In genomic region chr10:86652361-86653202, GRCh38 we compare ENCODE assay signal across 14 cellular contexts. TPM values are rescaled to one million over a fixed set of nuclear protein-coding genes. Genes with fewer than 3 reads are reported as not detected.
DNase-seq lines count a peak whose midpoint lies in the region; ATAC-seq and TF ChIP-seq lines count a peak whose summit lies in the region.
"Had no signal": no experiment of that assay in that cellular context is flagged by ENCODE, and none has a peak within 500 bp of the region (broad histone marks: within the 10 kb centered on the region; RNA-seq: fewer than 3 reads in every experiment).

No MANE protein-coding gene starts in this region.

- DNase-seq in EL = peak; percentile 44
- peak; percentile 72 for DNase-seq in NCI-H1105 (lab: John Stamatoyannopoulos, UW)
- DNase-seq in Peyer's patch = peak in 2 of 3 donors; percentile 22 to 34
- peak; percentile 36 for DNase-seq in neural progenitor cell (ENCODE audit: low spot score)
- DNase-seq in MG63 = no peak
- no peak for DNase-seq in nephron progenitor cell
- DNase-seq: activated CD8-positive, alpha-beta memory T cell treated with anti-CD3 and anti-CD28 coated beads, Interleukin-2, amount 10 ng/mL, durations not matched to agents 7 days and 5 days; body of pancreas; DND-41; KBM-7 had no signal

- H3K27ac ChIP-seq in Peyer's patch = no peak overlapping the region
- no peak overlapping the region for H3K27ac ChIP-seq in neural progenitor cell
- H3K27ac ChIP-seq: body of pancreas, right lobe of liver had no signal

- no peaks in the 10 kb centered on the region for H3K36me3 Mint-ChIP-seq in neural progenitor cell
- no peaks in the 10 kb centered on the region for H3K36me3 Mint-ChIP-seq in nephron progenitor cell (ENCODE audit: low read depth)
- H3K36me3 Mint-ChIP-seq: activated CD8-positive, alpha-beta memory T cell treated with anti-CD3 and anti-CD28 coated beads, Interleukin-2, amount 10 ng/mL, durations not matched to agents 7 days and 5 days; mesothelial cell of epicardium had no signal

- H3K9me3 ChIP-seq in Peyer's patch (no peaks in the 10 kb centered on the region), neural progenitor cell (ENCODE audit: low read depth) (no peaks in the 10 kb centered on the region), MG63 (no peaks in the 10 kb centered on the region)
- H3K9me3 ChIP-seq: body of pancreas, right lobe of liver had no signal

- H3F3A ChIP-seq in neural progenitor cell (ENCODE audit: low read depth) = no peaks in the 10 kb centered on the region

- no peak overlapping the region for H3K4me3 Mint-ChIP-seq in neural progenitor cell
- H3K4me3 Mint-ChIP-seq in nephron progenitor cell = no peak overlapping the region
- H3K4me3 Mint-ChIP-seq: activated CD8-positive, alpha-beta memory T cell treated with anti-CD3 and anti-CD28 coated beads, Interleukin-2, amount 10 ng/mL, durations not matched to agents 7 days and 5 days; mesothelial cell of epicardium; T-helper 2 cell treated with Interferon-gamma antibody and Interleukin-4, amounts not matched to agents 5 μg/mL and 100 μg/mL, for 36 hours had no signal

- H3K9me3 Mint-ChIP-seq in neural progenitor cell (peaks cover 4% of the 10 kb centered on the region), nephron progenitor cell (no peaks in the 10 kb centered on the region)
- H3K9me3 Mint-ChIP-seq: mesothelial cell of epicardium; T-helper 2 cell treated with Interferon-gamma antibody and Interleukin-4, amounts not matched to agents 5 μg/mL and 100 μg/mL, for 36 hours had no signal

- H3K4me2 ChIP-seq in neural progenitor cell = peak overlapping the region; percentile 12

- H3K27me3 ChIP-seq in Peyer's patch = no peaks in the 10 kb centered on the region
- H3K27me3 ChIP-seq in neural progenitor cell = no peaks in the 10 kb centered on the region
- H3K27me3 ChIP-seq in MG63 = no peaks in the 10 kb centered on the region
- H3K27me3 ChIP-seq: body of pancreas, right lobe of liver had no signal

- H4K20me1 ChIP-seq in neural progenitor cell (ENCODE audit: low read depth) = no peaks in the 10 kb centered on the region

- no peak for TF ChIP-seq POLR2A in Peyer's patch (IDR thresholded peaks at IDR 0.05)

- no peak for ATAC-seq in GM21390 (IDR thresholded peaks at IDR 0.05; ENCODE audit: unreplicated experiment)
- ATAC-seq: activated CD8-positive, alpha-beta memory T cell treated with anti-CD3 and anti-CD28 coated beads, Interleukin-2, amount 10 ng/mL, durations not matched to agents 7 days and 5 days; body of pancreas; right lobe of liver had no signal

- H3K27me3 Mint-ChIP-seq in neural progenitor cell (ENCODE audit: insufficient read depth, low read depth) = peaks cover 7% of the 10 kb centered on the region
- H3K27me3 Mint-ChIP-seq in nephron progenitor cell (ENCODE audit: low read depth, poor library complexity) = peaks cover 30% of the 10 kb centered on the region
- H3K27me3 Mint-ChIP-seq: activated CD8-positive, alpha-beta memory T cell treated with anti-CD3 and anti-CD28 coated beads, Interleukin-2, amount 10 ng/mL, durations not matched to agents 7 days and 5 days had no signal

- H3K4me1 Mint-ChIP-seq in neural progenitor cell (peaks cover 14% of the 10 kb centered on the region), nephron progenitor cell (peaks cover 42% of the 10 kb centered on the region)
- H3K4me1 Mint-ChIP-seq: activated CD8-positive, alpha-beta memory T cell treated with anti-CD3 and anti-CD28 coated beads, Interleukin-2, amount 10 ng/mL, durations not matched to agents 7 days and 5 days had no signal

- H3K4me3 ChIP-seq in Peyer's patch (no peak overlapping the region), neural progenitor cell (no peak overlapping the region), MG63 (no peak overlapping the region)
- H3K4me3 ChIP-seq: body of pancreas, right lobe of liver had no signal

- H3K9ac ChIP-seq in neural progenitor cell = no peak overlapping the region

- H3K27ac Mint-ChIP-seq in neural progenitor cell (no peak overlapping the region), nephron progenitor cell (no peak overlapping the region)
- H3K27ac Mint-ChIP-seq: activated CD8-positive, alpha-beta memory T cell treated with anti-CD3 and anti-CD28 coated beads, Interleukin-2, amount 10 ng/mL, durations not matched to agents 7 days and 5 days; mesothelial cell of epicardium; T-helper 2 cell treated with Interferon-gamma antibody and Interleukin-4, amounts not matched to agents 5 μg/mL and 100 μg/mL, for 36 hours had no signal

- no peaks in the 10 kb centered on the region for H3K36me3 ChIP-seq in Peyer's patch
- H3K36me3 ChIP-seq in neural progenitor cell = no peaks in the 10 kb centered on the region
- no peaks in the 10 kb centered on the region for H3K36me3 ChIP-seq in MG63
- H3K36me3 ChIP-seq: right lobe of liver had no signal

- H3K79me2 ChIP-seq in neural progenitor cell (ENCODE audit: low read depth) = no peaks in the 10 kb centered on the region

- peaks cover 0 to 10% (median 0%) of the 10 kb centered on the region in 4 donors for H3K4me1 ChIP-seq in Peyer's patch
- peaks cover 10% of the 10 kb centered on the region for H3K4me1 ChIP-seq in neural progenitor cell
- H3K4me1 ChIP-seq: right lobe of liver had no signal

- TF ChIP-seq CTCF in Peyer's patch (IDR thresholded peaks at IDR 0.05) (no peak), neural progenitor cell (IDR thresholded peaks at IDR 0.05) (no peak), nephron progenitor cell (IDR thresholded peaks at IDR 0.05) (no peak)

- peak overlapping the region; percentile 87 for H2AFZ ChIP-seq in neural progenitor cell (replicated peaks)

RNA-seq across cellular contexts. Expression of gene OPN4, which starts 1.8 kb away (rescaled TPM):
- total RNA-seq in Peyer's patch (not detected), neural progenitor cell (ENCODE audit: low replicate concordance) (not detected in 2 replicates)
- total RNA-seq in MG63 (2014; rRNA removed; shearing (Covaris generic); ENCODE audit: low replicate concordance) = not detected in 2 replicates
- total RNA-seq: activated CD8-positive, alpha-beta memory T cell treated with anti-CD3 and anti-CD28 coated beads, Interleukin-2, amount 10 ng/mL, durations not matched to agents 7 days and 5 days; body of pancreas; mesothelial cell of epicardium; right lobe of liver had no signal

RNA-seq across cellular contexts. Expression of gene LDB3, which starts 15.7 kb away (rescaled TPM):
- total RNA-seq in Peyer's patch (1 to 10 TPM; 1.3 to 9.1 (median 2.3) TPM), neural progenitor cell (ENCODE audit: low replicate concordance) (0.03 TPM in 1 of 2 replicates, not detected in the other)
- not detected in 2 replicates for total RNA-seq in MG63 (2014; rRNA removed; shearing (Covaris generic); ENCODE audit: low replicate concordance)

Comparison
In these comparisons a context has a peak if more than half of its experiments do, and no peak if none do; other contexts are left out.
1. DNase-seq: peak in EL (single experiment), NCI-H1105 (single experiment), Peyer's patch (2 of 3) and neural progenitor cell (single experiment); none in MG63 (single experiment) and nephron progenitor cell (single experiment).